Comparison of ENCODE assay signal across 8 cellular contexts in the genomic region with DNA sequence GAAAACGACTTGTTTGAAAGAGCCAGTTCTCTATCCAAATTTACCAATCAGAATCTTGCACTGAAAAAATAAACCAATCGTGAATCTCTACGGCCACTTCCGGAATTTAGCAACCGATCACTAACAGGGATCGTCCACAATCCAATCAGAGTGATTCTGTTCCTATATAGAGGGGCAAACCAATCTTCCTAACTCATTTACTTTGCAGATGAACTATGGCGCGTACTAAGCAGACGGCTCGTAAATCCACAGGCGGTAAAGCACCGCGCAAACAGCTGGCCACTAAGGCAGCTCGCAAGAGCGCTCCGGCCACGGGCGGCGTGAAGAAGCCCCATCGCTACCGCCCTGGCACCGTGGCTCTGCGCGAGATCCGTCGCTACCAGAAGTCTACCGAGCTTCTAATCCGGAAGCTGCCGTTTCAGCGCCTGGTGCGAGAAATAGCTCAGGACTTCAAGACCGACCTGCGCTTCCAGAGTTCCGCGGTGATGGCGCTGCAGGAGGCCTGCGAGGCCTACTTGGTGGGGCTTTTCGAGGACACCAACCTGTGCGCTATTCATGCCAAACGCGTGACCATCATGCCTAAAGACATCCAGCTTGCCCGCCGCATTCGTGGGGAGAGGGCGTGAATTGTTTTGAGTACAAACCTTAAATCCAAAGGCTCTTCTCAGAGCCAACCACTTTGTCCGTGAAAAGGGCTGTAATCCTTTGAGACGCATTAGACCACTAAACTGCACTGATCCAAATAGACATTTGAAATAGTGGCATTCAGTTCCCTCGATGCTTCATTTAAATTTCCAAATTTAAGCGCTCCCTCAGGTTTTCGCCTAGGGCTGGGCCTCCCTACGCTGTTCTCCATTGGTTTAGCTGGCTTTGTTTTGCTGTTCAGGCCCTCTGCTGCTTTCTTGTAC.
DNase-seq lines count a peak whose midpoint lies in the region; ATAC-seq and TF ChIP-seq lines count a peak whose summit lies in the region.

No MANE protein-coding gene starts in this region.

- peaks cover 13% of the 10 kb centered on the region for H3K4me1 ChIP-seq in CD4-positive, CD25-positive, alpha-beta regulatory T cell (ENCODE audit: control insufficient read depth, insufficient read depth, low read length, poor library complexity, severe bottlenecking)
- peaks cover 20 to 34% of the 10 kb centered on the region in 2 experiments for H3K4me1 ChIP-seq in neutrophil (ENCODE audit: control insufficient read depth in 1 of 2, insufficient read depth in 1 of 2, low read depth in 1 of 2, low read length in 1 of 2)

- no peaks in the 10 kb centered on the region for H3K27me3 Mint-ChIP-seq in CD4-positive, CD25-positive, alpha-beta regulatory T cell

- no peak for ATAC-seq in CD4-positive, CD25-positive, alpha-beta regulatory T cell (ENCODE audit: low read depth in 2 of 2)
- no peak for ATAC-seq in GM18858 (IDR thresholded peaks at IDR 0.05; ENCODE audit: unreplicated experiment)

- TF ChIP-seq CTCF in fibroblast of pulmonary artery (IDR thresholded peaks at IDR 0.05; ENCODE audit: low read length, missing control alignments) (peak; percentile 12), neutrophil (IDR thresholded peaks at IDR 0.05) (no peak)

- H3K36me3 Mint-ChIP-seq in CD4-positive, CD25-positive, alpha-beta regulatory T cell: peaks cover 5% of the 10 kb centered on the region

- peak in 2 of 3 donors; percentile 46 to 65 for DNase-seq in CD4-positive, CD25-positive, alpha-beta regulatory T cell
- DNase-seq in NCI-H748 treated with DMSO at 0.1 percent for 48 hours (lab: John Stamatoyannopoulos, UW) (peak; percentile 99), fibroblast of pulmonary artery (ENCODE audit: low read depth) (peak; percentile 94), NCI-H526 (lab: John Stamatoyannopoulos, UW) (no peak), NCI-H2196 treated with DMSO at 0.1 percent for 48 hours (lab: John Stamatoyannopoulos, UW; ENCODE audit: unreplicated experiment) (no peak), activated T-cell treated with anti-CD3 and anti-CD28 coated beads for 4 hours (no peak)

- H3K36me3 ChIP-seq in CD4-positive, CD25-positive, alpha-beta regulatory T cell (ENCODE audit: control insufficient read depth, insufficient read depth, low read length): no peaks in the 10 kb centered on the region
- H3K36me3 ChIP-seq in neutrophil: no peaks in the 10 kb centered on the region

- no peak overlapping the region for H3K4me3 Mint-ChIP-seq in CD4-positive, CD25-positive, alpha-beta regulatory T cell

- no peak overlapping the region for H3K27ac Mint-ChIP-seq in CD4-positive, CD25-positive, alpha-beta regulatory T cell

- peaks cover 7 to 20% (median 12%) of the 10 kb centered on the region in 4 donors for H3K4me1 Mint-ChIP-seq in CD4-positive, CD25-positive, alpha-beta regulatory T cell

- H3K9me3 ChIP-seq in CD4-positive, CD25-positive, alpha-beta regulatory T cell (ENCODE audit: control insufficient read depth in 2 of 2, low read length in 2 of 2): peaks cover 0 to 8% of the 10 kb centered on the region in 2 experiments
- H3K9me3 ChIP-seq in neutrophil: no peaks in the 10 kb centered on the region

- H3K27me3 ChIP-seq in CD4-positive, CD25-positive, alpha-beta regulatory T cell (ENCODE audit: control insufficient read depth, insufficient read depth, low read length): no peaks in the 10 kb centered on the region
- peaks cover 20% of the 10 kb centered on the region for H3K27me3 ChIP-seq in neutrophil

- no peaks in the 10 kb centered on the region for H3K9me3 Mint-ChIP-seq in CD4-positive, CD25-positive, alpha-beta regulatory T cell

- H3K27ac ChIP-seq in CD4-positive, CD25-positive, alpha-beta regulatory T cell (ENCODE audit: insufficient read depth, low read length, poor library complexity, severe bottlenecking): peak overlapping the region; percentile 89
- no peak overlapping the region for H3K27ac ChIP-seq in neutrophil

- peak overlapping the region; percentile 98 for H3K4me3 ChIP-seq in CD4-positive, CD25-positive, alpha-beta regulatory T cell (ENCODE audit: low read depth, low read length)
- H3K4me3 ChIP-seq in fibroblast of pulmonary artery (replicated peaks; ENCODE audit: low read depth, low read length) (peak overlapping the region; percentile 76), neutrophil (ENCODE audit: low read depth in 1 of 2, low read length in 1 of 2) (peak overlapping the region; percentile 61 to 64)

Comparison
In these comparisons a context has a peak if more than half of its experiments do, and no peak if none do; other contexts are left out.
1. DNase-seq: peak in CD4-positive, CD25-positive, alpha-beta regulatory T cell (2 of 3), NCI-H748 treated with DMSO at 0.1 percent for 48 hours (single experiment) and fibroblast of pulmonary artery (single experiment); none in NCI-H526 (0 of 2), NCI-H2196 treated with DMSO at 0.1 percent for 48 hours (single experiment) and activated T-cell treated with anti-CD3 and anti-CD28 coated beads for 4 hours (single experiment).
2. Peak in every context shown above with its lines, with median percentiles within 50 percentile points of each other: H3K4me3 ChIP-seq.